ENCODE assay signal across 9 cellular contexts in genomic region chr2:213148572-213149331, GRCh38. TPM values are rescaled to one million over a fixed set of nuclear protein-coding genes. Genes with fewer than 3 reads are reported as not detected.
DNase-seq lines count a peak whose midpoint lies in the region; ATAC-seq and TF ChIP-seq lines count a peak whose summit lies in the region.
"Had no signal": no experiment of that assay in that cellular context is flagged by ENCODE, and none has a peak within 500 bp of the region (broad histone marks: within the 10 kb centered on the region; RNA-seq: fewer than 3 reads in every experiment).

No MANE protein-coding gene starts in this region.

- H3K27me3 ChIP-seq in ACC112 (ENCODE audit: insufficient read depth, low read length), result no peaks in the 10 kb centered on the region

- peak overlapping the region; percentile 88 for H3K27ac Mint-ChIP-seq in activated naive CD8-positive, alpha-beta T cell treated with anti-CD3 and anti-CD28 coated beads, Interleukin-2, amount 50 U/mL, for 24 hours
- peak overlapping the region; percentile 95 for H3K27ac Mint-ChIP-seq in mesothelial cell of epicardium

- H3K4me3 Mint-ChIP-seq in activated naive CD8-positive, alpha-beta T cell treated with anti-CD3 and anti-CD28 coated beads, Interleukin-2, amount 50 U/mL, for 24 hours, result peak overlapping the region; percentile 93
- peak overlapping the region; percentile 88 for H3K4me3 Mint-ChIP-seq in mesothelial cell of epicardium

- no peak for TF ChIP-seq CTCF in mesothelial cell of epicardium (IDR thresholded peaks at IDR 0.05; ENCODE audit: unreplicated experiment)

- H3K27me3 Mint-ChIP-seq in activated naive CD8-positive, alpha-beta T cell treated with anti-CD3 and anti-CD28 coated beads, Interleukin-2, amount 50 U/mL, for 24 hours, result peaks cover 34% of the 10 kb centered on the region
- H3K27me3 Mint-ChIP-seq in mesothelial cell of epicardium (ENCODE audit: low read depth), result no peaks in the 10 kb centered on the region

- H3K79me2 ChIP-seq in ACC112 (ENCODE audit: control insufficient read depth, insufficient read depth, low read length, unreplicated experiment), result peaks cover 59% of the 10 kb centered on the region

- peaks cover 47% of the 10 kb centered on the region for H3K4me1 Mint-ChIP-seq in activated naive CD8-positive, alpha-beta T cell treated with anti-CD3 and anti-CD28 coated beads, Interleukin-2, amount 50 U/mL, for 24 hours
- H3K4me1 Mint-ChIP-seq in mesothelial cell of epicardium, result peaks cover 68% of the 10 kb centered on the region

- H3K9me3 Mint-ChIP-seq in activated naive CD8-positive, alpha-beta T cell treated with anti-CD3 and anti-CD28 coated beads, Interleukin-2, amount 50 U/mL, for 24 hours, result no peaks in the 10 kb centered on the region
- H3K9me3 Mint-ChIP-seq in mesothelial cell of epicardium, result no peaks in the 10 kb centered on the region

- H3K4me3 ChIP-seq in ACC112 (ENCODE audit: low read depth, low read length), result peak overlapping the region; percentile 95

- H3K27ac ChIP-seq in ACC112 (ENCODE audit: low read depth, low read length), result no peak overlapping the region

- ATAC-seq in GM21367 (IDR thresholded peaks at IDR 0.05; ENCODE audit: unreplicated experiment) (peak; percentile 21), HG03097 (IDR thresholded peaks at IDR 0.05; ENCODE audit: low FRiP score, unreplicated experiment) (no peak)
- no peak for ATAC-seq in activated naive CD8-positive, alpha-beta T cell treated with anti-CD3 and anti-CD28 coated beads, Interleukin-2, amount 50 U/mL, for 24 hours

- peaks cover 3% of the 10 kb centered on the region; the same call in 1 of the 2 replicates for H3K36me3 ChIP-seq in ACC112 (ENCODE audit: insufficient read depth, low read length)

- no peak overlapping the region for H2AFZ ChIP-seq in ACC112 (ENCODE audit: low read length, unreplicated experiment)

- peaks cover 25% of the 10 kb centered on the region for H3K4me1 ChIP-seq in ACC112 (ENCODE audit: control insufficient read depth, insufficient read depth, low read length, unreplicated experiment)

- no peak for DNase-seq in activated naive CD8-positive, alpha-beta T cell treated with anti-CD3 and anti-CD28 coated beads, Interleukin-2, amount 50 U/mL, for 24 hours
- DNase-seq in mesothelial cell of epicardium (ENCODE audit: low spot score in 2 of 2, unreplicated experiment in 2 of 2) (no peak), HuH-7.5 (ENCODE audit: low spot score) (no peak), GDM1 (lab: John Stamatoyannopoulos, UW) (no peak), HuH-7 (ENCODE audit: low spot score) (no peak)
- DNase-seq: central memory CD4-positive, alpha-beta T cell had no signal

- H3K36me3 Mint-ChIP-seq in activated naive CD8-positive, alpha-beta T cell treated with anti-CD3 and anti-CD28 coated beads, Interleukin-2, amount 50 U/mL, for 24 hours (ENCODE audit: low read depth), result peaks cover 6% of the 10 kb centered on the region
- no peaks in the 10 kb centered on the region for H3K36me3 Mint-ChIP-seq in mesothelial cell of epicardium

RNA-seq across cellular contexts. Expression of gene IKZF2, which starts 2.7 kb away (rescaled TPM):
- total RNA-seq in mesothelial cell of epicardium, result 44.8 to 47.5 TPM (median 44.9 TPM) in 3 replicates
